1 cellular context compared by ENCODE assay signal in the genomic region with DNA sequence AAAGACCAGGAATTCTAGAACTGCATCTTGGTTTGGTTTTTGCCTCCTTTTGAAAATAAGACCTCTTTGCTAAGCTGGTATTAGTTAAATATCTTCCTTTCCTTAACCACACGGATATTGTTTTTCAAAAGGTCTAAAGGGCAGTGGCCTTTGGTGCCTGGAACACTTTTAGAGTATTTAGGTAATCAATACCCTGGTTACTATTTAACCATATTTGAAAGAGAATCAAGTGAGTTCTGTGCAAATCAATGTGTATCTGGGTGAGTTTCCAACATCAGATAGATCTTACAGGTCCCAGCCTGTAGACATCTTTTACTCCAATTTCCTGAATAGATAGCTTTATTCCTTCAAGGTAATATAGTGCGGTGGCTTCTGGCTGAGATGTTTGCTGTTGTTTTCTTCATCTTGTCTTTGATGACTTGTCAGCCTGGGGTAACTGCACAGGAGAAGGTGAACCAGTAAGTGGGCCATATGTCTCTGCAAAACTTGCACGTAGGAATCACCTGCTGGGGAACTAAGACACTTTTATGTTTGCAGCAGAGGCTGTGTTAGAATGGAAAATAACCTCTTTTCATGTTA.
A peak's percentile ranks its signal among the peaks of the same experiment; 100 is the strongest.
TF ChIP-seq lines count a peak whose summit lies in the region.

A gene (plus strand): TSS at position 277 of the 579 bp plus-strand sequence. CDS start 105 bp downstream, at position 382.

TF ChIP-seq in HepG2, 621 proteins besides CTCF, POLR2A, EP300 and RAD21 (continued from another document and continues in another):
- TF ChIP-seq, protein P1, sequence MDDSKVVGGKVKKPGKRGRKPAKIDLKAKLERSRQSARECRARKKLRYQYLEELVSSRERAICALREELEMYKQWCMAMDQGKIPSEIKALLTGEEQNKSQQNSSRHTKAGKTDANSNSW (CRISPR knock-in tag; IDR thresholded peaks at IDR 0.05; ENCODE audit: borderline replicate concordance): no peak
- TF ChIP-seq ISL2 (CRISPR knock-in tag; IDR thresholded peaks at IDR 0.05): peak; percentile 98
- TF ChIP-seq HHEX (CRISPR knock-in tag; IDR thresholded peaks at IDR 0.05): peak; percentile 69
- no peak for TF ChIP-seq MAFG (CRISPR knock-in tag; IDR thresholded peaks at IDR 0.05)
- peak; percentile 68 for TF ChIP-seq DMAP1 (CRISPR knock-in tag; IDR thresholded peaks at IDR 0.05)
- TF ChIP-seq, protein P2, sequence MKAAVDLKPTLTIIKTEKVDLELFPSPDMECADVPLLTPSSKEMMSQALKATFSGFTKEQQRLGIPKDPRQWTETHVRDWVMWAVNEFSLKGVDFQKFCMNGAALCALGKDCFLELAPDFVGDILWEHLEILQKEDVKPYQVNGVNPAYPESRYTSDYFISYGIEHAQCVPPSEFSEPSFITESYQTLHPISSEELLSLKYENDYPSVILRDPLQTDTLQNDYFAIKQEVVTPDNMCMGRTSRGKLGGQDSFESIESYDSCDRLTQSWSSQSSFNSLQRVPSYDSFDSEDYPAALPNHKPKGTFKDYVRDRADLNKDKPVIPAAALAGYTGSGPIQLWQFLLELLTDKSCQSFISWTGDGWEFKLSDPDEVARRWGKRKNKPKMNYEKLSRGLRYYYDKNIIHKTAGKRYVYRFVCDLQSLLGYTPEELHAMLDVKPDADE (CRISPR knock-in tag; IDR thresholded peaks at IDR 0.05): no peak
- TF ChIP-seq TOE1 (CRISPR knock-in tag; IDR thresholded peaks at IDR 0.05): no peak
- no peak; the same call in 1 of the 2 replicates for TF ChIP-seq ZBTB20 (CRISPR knock-in tag; IDR thresholded peaks at IDR 0.05; ENCODE audit: borderline replicate concordance, low read depth)
- TF ChIP-seq, protein P3, sequence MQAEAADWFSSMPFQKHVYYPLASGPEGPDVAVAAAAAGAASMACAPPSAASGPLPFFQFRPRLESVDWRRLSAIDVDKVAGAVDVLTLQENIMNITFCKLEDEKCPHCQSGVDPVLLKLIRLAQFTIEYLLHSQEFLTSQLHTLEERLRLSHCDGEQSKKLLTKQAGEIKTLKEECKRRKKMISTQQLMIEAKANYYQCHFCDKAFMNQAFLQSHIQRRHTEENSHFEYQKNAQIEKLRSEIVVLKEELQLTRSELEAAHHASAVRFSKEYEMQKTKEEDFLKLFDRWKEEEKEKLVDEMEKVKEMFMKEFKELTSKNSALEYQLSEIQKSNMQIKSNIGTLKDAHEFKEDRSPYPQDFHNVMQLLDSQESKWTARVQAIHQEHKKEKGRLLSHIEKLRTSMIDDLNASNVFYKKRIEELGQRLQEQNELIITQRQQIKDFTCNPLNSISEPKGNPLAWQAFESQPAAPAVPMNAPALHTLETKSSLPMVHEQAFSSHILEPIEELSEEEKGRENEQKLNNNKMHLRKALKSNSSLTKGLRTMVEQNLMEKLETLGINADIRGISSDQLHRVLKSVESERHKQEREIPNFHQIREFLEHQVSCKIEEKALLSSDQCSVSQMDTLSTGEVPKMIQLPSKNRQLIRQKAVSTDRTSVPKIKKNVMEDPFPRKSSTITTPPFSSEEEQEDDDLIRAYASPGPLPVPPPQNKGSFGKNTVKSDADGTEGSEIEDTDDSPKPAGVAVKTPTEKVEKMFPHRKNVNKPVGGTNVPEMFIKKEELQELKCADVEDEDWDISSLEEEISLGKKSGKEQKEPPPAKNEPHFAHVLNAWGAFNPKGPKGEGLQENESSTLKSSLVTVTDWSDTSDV (CRISPR knock-in tag; IDR thresholded peaks at IDR 0.05): no peak
- TF ChIP-seq, protein P4, sequence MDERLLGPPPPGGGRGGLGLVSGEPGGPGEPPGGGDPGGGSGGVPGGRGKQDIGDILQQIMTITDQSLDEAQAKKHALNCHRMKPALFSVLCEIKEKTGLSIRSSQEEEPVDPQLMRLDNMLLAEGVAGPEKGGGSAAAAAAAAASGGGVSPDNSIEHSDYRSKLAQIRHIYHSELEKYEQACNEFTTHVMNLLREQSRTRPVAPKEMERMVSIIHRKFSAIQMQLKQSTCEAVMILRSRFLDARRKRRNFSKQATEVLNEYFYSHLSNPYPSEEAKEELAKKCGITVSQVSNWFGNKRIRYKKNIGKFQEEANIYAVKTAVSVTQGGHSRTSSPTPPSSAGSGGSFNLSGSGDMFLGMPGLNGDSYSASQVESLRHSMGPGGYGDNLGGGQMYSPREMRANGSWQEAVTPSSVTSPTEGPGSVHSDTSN (CRISPR knock-in tag; IDR thresholded peaks at IDR 0.05): no peak
- TF ChIP-seq ZNF720 (CRISPR knock-in tag; IDR thresholded peaks at IDR 0.05): no peak
- peak; percentile 92 for TF ChIP-seq MED1 (CRISPR knock-in tag; IDR thresholded peaks at IDR 0.05)
- TF ChIP-seq KLF16 (CRISPR knock-in tag; IDR thresholded peaks at IDR 0.05): peak in 1 of 2 experiments; percentile 44; a peak in 1 of 4 replicates
- peak; percentile 43; the same call in 1 of the 2 replicates for TF ChIP-seq TBX2 (CRISPR knock-in tag; IDR thresholded peaks at IDR 0.05; ENCODE audit: borderline replicate concordance)
- TF ChIP-seq ZNF563 (CRISPR knock-in tag; IDR thresholded peaks at IDR 0.05): no peak
- TF ChIP-seq ZFP82 (CRISPR knock-in tag; IDR thresholded peaks at IDR 0.05; ENCODE audit: borderline replicate concordance): no peak
- TF ChIP-seq, protein P5, sequence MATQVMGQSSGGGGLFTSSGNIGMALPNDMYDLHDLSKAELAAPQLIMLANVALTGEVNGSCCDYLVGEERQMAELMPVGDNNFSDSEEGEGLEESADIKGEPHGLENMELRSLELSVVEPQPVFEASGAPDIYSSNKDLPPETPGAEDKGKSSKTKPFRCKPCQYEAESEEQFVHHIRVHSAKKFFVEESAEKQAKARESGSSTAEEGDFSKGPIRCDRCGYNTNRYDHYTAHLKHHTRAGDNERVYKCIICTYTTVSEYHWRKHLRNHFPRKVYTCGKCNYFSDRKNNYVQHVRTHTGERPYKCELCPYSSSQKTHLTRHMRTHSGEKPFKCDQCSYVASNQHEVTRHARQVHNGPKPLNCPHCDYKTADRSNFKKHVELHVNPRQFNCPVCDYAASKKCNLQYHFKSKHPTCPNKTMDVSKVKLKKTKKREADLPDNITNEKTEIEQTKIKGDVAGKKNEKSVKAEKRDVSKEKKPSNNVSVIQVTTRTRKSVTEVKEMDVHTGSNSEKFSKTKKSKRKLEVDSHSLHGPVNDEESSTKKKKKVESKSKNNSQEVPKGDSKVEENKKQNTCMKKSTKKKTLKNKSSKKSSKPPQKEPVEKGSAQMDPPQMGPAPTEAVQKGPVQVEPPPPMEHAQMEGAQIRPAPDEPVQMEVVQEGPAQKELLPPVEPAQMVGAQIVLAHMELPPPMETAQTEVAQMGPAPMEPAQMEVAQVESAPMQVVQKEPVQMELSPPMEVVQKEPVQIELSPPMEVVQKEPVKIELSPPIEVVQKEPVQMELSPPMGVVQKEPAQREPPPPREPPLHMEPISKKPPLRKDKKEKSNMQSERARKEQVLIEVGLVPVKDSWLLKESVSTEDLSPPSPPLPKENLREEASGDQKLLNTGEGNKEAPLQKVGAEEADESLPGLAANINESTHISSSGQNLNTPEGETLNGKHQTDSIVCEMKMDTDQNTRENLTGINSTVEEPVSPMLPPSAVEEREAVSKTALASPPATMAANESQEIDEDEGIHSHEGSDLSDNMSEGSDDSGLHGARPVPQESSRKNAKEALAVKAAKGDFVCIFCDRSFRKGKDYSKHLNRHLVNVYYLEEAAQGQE (IDR thresholded peaks at IDR 0.05; ENCODE audit: borderline replicate concordance in 1 of 2, low read depth in 1 of 2, low read length in 2 of 2): peak in 1 of 2 experiments; percentile 33; a peak in 2 of 4 replicates
- TF ChIP-seq ONECUT2 (CRISPR knock-in tag; IDR thresholded peaks at IDR 0.05): peak; percentile 95
- TF ChIP-seq, protein P6, sequence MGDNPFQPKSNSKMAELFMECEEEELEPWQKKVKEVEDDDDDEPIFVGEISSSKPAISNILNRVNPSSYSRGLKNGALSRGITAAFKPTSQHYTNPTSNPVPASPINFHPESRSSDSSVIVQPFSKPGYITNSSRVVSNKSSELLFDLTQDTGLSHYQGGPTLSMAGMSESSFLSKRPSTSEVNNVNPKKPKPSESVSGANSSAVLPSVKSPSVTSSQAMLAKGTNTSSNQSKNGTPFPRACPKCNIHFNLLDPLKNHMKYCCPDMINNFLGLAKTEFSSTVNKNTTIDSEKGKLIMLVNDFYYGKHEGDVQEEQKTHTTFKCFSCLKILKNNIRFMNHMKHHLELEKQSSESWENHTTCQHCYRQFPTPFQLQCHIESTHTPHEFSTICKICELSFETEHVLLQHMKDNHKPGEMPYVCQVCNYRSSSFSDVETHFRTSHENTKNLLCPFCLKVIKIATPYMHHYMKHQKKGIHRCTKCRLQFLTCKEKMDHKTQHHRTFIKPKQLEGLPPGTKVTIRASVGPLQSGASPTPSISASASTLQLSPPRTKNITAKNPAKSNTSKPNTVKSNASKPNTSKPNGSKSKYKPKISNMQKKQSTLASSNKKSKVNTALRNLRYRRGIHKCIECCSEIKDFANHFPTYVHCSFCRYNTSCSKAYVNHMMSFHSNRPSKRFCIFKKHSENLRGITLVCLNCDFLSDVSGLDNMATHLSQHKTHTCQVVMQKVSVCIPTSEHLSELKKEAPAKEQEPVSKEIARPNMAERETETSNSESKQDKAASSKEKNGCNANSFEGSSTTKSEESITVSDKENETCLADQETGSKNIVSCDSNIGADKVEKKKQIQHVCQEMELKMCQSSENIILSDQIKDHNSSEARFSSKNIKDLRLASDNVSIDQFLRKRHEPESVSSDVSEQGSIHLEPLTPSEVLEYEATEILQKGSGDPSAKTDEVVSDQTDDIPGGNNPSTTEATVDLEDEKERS (CRISPR knock-in tag; IDR thresholded peaks at IDR 0.05): 0 out of 2 replicates have a peak, but pooled peaks have one; percentile 24
- TF ChIP-seq, protein P7, sequence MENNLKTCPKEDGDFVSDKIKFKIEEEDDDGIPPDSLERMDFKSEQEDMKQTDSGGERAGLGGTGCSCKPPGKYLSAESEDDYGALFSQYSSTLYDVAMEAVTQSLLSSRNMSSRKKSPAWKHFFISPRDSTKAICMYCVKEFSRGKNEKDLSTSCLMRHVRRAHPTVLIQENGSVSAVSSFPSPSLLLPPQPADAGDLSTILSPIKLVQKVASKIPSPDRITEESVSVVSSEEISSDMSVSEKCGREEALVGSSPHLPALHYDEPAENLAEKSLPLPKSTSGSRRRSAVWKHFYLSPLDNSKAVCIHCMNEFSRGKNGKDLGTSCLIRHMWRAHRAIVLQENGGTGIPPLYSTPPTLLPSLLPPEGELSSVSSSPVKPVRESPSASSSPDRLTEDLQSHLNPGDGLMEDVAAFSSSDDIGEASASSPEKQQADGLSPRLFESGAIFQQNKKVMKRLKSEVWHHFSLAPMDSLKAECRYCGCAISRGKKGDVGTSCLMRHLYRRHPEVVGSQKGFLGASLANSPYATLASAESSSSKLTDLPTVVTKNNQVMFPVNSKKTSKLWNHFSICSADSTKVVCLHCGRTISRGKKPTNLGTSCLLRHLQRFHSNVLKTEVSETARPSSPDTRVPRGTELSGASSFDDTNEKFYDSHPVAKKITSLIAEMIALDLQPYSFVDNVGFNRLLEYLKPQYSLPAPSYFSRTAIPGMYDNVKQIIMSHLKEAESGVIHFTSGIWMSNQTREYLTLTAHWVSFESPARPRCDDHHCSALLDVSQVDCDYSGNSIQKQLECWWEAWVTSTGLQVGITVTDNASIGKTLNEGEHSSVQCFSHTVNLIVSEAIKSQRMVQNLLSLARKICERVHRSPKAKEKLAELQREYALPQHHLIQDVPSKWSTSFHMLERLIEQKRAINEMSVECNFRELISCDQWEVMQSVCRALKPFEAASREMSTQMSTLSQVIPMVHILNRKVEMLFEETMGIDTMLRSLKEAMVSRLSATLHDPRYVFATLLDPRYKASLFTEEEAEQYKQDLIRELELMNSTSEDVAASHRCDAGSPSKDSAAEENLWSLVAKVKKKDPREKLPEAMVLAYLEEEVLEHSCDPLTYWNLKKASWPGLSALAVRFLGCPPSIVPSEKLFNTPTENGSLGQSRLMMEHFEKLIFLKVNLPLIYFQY (CRISPR knock-in tag; IDR thresholded peaks at IDR 0.05; ENCODE audit: borderline replicate concordance): peak; percentile 56; the same call in 1 of the 2 replicates
- TF ChIP-seq DPF2 (CRISPR knock-in tag; IDR thresholded peaks at IDR 0.05; ENCODE audit: borderline replicate concordance, low read depth): peak; percentile 53; the same call in 1 of the 2 replicates
- TF ChIP-seq MLLT10 (CRISPR knock-in tag; IDR thresholded peaks at IDR 0.05): no peak
- TF ChIP-seq NBN (conservative IDR thresholded peaks at IDR 0.05): no peak
- TF ChIP-seq MXD4 (CRISPR knock-in tag; IDR thresholded peaks at IDR 0.05): no peak
- TF ChIP-seq ZSCAN12 (CRISPR knock-in tag; IDR thresholded peaks at IDR 0.05): no peak
- no peak for TF ChIP-seq SUZ12 (IDR thresholded peaks at IDR 0.05; ENCODE audit: low read depth, low read length)
- 0 out of 2 replicates have a peak, but pooled peaks have one; percentile 7 for TF ChIP-seq FOSL2 (CRISPR knock-in tag; IDR thresholded peaks at IDR 0.05)
- peak; percentile 83 for TF ChIP-seq PITX1 (CRISPR knock-in tag; IDR thresholded peaks at IDR 0.05)
- TF ChIP-seq, protein P8, sequence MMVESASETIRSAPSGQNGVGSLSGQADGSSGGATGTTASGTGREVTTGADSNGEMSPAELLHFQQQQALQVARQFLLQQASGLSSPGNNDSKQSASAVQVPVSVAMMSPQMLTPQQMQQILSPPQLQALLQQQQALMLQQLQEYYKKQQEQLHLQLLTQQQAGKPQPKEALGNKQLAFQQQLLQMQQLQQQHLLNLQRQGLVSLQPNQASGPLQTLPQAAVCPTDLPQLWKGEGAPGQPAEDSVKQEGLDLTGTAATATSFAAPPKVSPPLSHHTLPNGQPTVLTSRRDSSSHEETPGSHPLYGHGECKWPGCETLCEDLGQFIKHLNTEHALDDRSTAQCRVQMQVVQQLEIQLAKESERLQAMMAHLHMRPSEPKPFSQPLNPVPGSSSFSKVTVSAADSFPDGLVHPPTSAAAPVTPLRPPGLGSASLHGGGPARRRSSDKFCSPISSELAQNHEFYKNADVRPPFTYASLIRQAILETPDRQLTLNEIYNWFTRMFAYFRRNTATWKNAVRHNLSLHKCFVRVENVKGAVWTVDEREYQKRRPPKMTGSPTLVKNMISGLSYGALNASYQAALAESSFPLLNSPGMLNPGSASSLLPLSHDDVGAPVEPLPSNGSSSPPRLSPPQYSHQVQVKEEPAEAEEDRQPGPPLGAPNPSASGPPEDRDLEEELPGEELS (CRISPR knock-in tag; IDR thresholded peaks at IDR 0.05): peak; percentile 87
- TF ChIP-seq NFIC (IDR thresholded peaks at IDR 0.05; ENCODE audit: low read length): peak; percentile 95; the same call in 1 of the 2 replicates
- 0 out of 2 replicates have a peak, but pooled peaks have one; percentile 57 for TF ChIP-seq SMAD3 (CRISPR knock-in tag; IDR thresholded peaks at IDR 0.05)
- peak; percentile 42; the same call in 1 of the 2 replicates for TF ChIP-seq TAF1 (CRISPR knock-in tag; IDR thresholded peaks at IDR 0.05)
- no peak for TF ChIP-seq CEBPG (CRISPR knock-in tag; IDR thresholded peaks at IDR 0.05)
- TF ChIP-seq BCL6 (CRISPR knock-in tag; IDR thresholded peaks at IDR 0.05): peak; percentile 94
- TF ChIP-seq ZNF136 (CRISPR knock-in tag; IDR thresholded peaks at IDR 0.05; ENCODE audit: low read depth): no peak
- no peak for TF ChIP-seq TOPORS (CRISPR knock-in tag; IDR thresholded peaks at IDR 0.05)
- 0 out of 2 replicates have a peak, but pooled peaks have one; percentile 38 for TF ChIP-seq ZSCAN31 (CRISPR knock-in tag; IDR thresholded peaks at IDR 0.05; ENCODE audit: low read depth)
- peak; percentile 42; the same call in 1 of the 2 replicates for TF ChIP-seq MIER3 (CRISPR knock-in tag; IDR thresholded peaks at IDR 0.05; ENCODE audit: borderline replicate concordance)
- TF ChIP-seq KAT8 (CRISPR knock-in tag; IDR thresholded peaks at IDR 0.05): peak; percentile 65
- TF ChIP-seq ZNF382 (CRISPR knock-in tag; IDR thresholded peaks at IDR 0.05; ENCODE audit: borderline replicate concordance): no peak
- TF ChIP-seq DNMT1 (CRISPR knock-in tag; IDR thresholded peaks at IDR 0.05): no peak
- TF ChIP-seq, protein P9, sequence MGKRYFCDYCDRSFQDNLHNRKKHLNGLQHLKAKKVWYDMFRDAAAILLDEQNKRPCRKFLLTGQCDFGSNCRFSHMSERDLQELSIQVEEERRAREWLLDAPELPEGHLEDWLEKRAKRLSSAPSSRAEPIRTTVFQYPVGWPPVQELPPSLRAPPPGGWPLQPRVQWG (CRISPR knock-in tag; IDR thresholded peaks at IDR 0.05; ENCODE audit: borderline replicate concordance, low read depth): no peak
- no peak for TF ChIP-seq ZNF530 (CRISPR knock-in tag; IDR thresholded peaks at IDR 0.05; ENCODE audit: low read depth)
